Comparison of ENCODE assay signal across 2 cellular contexts in the genomic region with DNA sequence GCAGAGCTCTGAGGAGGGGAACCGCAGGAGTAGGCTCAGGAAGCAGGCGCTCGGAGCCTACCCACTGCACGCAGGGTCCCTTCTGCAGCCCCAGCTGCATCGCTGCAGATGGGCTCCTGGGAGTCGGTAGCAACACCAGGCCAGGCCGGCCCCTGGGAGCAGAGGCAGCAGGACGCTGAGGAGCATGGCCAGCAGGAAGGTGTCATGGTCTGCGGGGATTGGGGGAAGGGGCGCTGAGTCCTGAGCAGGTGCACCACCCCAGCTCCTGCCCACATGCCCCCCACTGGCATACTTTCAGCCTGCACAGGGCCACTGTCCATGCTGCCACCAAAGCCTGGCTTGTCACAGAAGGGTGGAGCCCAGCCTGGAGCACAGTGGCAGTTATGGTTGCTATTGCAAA.
TF ChIP-seq lines count a peak whose summit lies in the region.

No MANE protein-coding gene starts in this region.

TF ChIP-seq in HepG2, 621 proteins besides CTCF, POLR2A, EP300 and RAD21:
- no peak for TF ChIP-seq MEIS2 (CRISPR knock-in tag; IDR thresholded peaks at IDR 0.05)
- no peak for TF ChIP-seq RFX5 (IDR thresholded peaks at IDR 0.05; ENCODE audit: low read depth, low read length)
- TF ChIP-seq, protein P1, sequence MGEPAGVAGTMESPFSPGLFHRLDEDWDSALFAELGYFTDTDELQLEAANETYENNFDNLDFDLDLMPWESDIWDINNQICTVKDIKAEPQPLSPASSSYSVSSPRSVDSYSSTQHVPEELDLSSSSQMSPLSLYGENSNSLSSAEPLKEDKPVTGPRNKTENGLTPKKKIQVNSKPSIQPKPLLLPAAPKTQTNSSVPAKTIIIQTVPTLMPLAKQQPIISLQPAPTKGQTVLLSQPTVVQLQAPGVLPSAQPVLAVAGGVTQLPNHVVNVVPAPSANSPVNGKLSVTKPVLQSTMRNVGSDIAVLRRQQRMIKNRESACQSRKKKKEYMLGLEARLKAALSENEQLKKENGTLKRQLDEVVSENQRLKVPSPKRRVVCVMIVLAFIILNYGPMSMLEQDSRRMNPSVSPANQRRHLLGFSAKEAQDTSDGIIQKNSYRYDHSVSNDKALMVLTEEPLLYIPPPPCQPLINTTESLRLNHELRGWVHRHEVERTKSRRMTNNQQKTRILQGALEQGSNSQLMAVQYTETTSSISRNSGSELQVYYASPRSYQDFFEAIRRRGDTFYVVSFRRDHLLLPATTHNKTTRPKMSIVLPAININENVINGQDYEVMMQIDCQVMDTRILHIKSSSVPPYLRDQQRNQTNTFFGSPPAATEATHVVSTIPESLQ (CRISPR knock-in tag; conservative IDR thresholded peaks at IDR 0.05), result no peak
- no peak for TF ChIP-seq ZSCAN12 (CRISPR knock-in tag; IDR thresholded peaks at IDR 0.05)
- no peak for TF ChIP-seq NFE2L2 (IDR thresholded peaks at IDR 0.05; ENCODE audit: low read length)
- TF ChIP-seq ZNF317 (CRISPR knock-in tag; IDR thresholded peaks at IDR 0.05), result no peak
- no peak for TF ChIP-seq DNMT3B (CRISPR knock-in tag; conservative IDR thresholded peaks at IDR 0.05)
- TF ChIP-seq ZNF850 (CRISPR knock-in tag; conservative IDR thresholded peaks at IDR 0.05), result no peak
- no peak for TF ChIP-seq ETV5 (CRISPR knock-in tag; IDR thresholded peaks at IDR 0.05; ENCODE audit: borderline replicate concordance)
- TF ChIP-seq, protein P2, sequence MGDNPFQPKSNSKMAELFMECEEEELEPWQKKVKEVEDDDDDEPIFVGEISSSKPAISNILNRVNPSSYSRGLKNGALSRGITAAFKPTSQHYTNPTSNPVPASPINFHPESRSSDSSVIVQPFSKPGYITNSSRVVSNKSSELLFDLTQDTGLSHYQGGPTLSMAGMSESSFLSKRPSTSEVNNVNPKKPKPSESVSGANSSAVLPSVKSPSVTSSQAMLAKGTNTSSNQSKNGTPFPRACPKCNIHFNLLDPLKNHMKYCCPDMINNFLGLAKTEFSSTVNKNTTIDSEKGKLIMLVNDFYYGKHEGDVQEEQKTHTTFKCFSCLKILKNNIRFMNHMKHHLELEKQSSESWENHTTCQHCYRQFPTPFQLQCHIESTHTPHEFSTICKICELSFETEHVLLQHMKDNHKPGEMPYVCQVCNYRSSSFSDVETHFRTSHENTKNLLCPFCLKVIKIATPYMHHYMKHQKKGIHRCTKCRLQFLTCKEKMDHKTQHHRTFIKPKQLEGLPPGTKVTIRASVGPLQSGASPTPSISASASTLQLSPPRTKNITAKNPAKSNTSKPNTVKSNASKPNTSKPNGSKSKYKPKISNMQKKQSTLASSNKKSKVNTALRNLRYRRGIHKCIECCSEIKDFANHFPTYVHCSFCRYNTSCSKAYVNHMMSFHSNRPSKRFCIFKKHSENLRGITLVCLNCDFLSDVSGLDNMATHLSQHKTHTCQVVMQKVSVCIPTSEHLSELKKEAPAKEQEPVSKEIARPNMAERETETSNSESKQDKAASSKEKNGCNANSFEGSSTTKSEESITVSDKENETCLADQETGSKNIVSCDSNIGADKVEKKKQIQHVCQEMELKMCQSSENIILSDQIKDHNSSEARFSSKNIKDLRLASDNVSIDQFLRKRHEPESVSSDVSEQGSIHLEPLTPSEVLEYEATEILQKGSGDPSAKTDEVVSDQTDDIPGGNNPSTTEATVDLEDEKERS (CRISPR knock-in tag; IDR thresholded peaks at IDR 0.05), result no peak
- TF ChIP-seq, protein P3, sequence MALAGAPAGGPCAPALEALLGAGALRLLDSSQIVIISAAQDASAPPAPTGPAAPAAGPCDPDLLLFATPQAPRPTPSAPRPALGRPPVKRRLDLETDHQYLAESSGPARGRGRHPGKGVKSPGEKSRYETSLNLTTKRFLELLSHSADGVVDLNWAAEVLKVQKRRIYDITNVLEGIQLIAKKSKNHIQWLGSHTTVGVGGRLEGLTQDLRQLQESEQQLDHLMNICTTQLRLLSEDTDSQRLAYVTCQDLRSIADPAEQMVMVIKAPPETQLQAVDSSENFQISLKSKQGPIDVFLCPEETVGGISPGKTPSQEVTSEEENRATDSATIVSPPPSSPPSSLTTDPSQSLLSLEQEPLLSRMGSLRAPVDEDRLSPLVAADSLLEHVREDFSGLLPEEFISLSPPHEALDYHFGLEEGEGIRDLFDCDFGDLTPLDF (CRISPR knock-in tag; IDR thresholded peaks at IDR 0.05), result no peak

TF ChIP-seq in H1, 55 proteins besides CTCF, POLR2A, EP300 and RAD21:
- TF ChIP-seq CEBPB (IDR thresholded peaks at IDR 0.05; ENCODE audit: low read depth, low read length) (no peak), SP4 (IDR thresholded peaks at IDR 0.05; ENCODE audit: low read length) (no peak), BCL11A (IDR thresholded peaks at IDR 0.05; ENCODE audit: low read depth in 2 of 2, low read length in 2 of 2) (no peak), TBP (IDR thresholded peaks at IDR 0.05; ENCODE audit: low read depth, low read length) (no peak), JUND (IDR thresholded peaks at IDR 0.05; ENCODE audit: low read length) (no peak), GTF2F1 (IDR thresholded peaks at IDR 0.05; ENCODE audit: borderline replicate concordance, low read depth, low read length) (no peak), FOSL1 (IDR thresholded peaks at IDR 0.05; ENCODE audit: insufficient read depth, low read depth, low read length) (no peak)
- TF ChIP-seq, protein P4, sequence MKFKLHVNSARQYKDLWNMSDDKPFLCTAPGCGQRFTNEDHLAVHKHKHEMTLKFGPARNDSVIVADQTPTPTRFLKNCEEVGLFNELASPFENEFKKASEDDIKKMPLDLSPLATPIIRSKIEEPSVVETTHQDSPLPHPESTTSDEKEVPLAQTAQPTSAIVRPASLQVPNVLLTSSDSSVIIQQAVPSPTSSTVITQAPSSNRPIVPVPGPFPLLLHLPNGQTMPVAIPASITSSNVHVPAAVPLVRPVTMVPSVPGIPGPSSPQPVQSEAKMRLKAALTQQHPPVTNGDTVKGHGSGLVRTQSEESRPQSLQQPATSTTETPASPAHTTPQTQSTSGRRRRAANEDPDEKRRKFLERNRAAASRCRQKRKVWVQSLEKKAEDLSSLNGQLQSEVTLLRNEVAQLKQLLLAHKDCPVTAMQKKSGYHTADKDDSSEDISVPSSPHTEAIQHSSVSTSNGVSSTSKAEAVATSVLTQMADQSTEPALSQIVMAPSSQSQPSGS (IDR thresholded peaks at IDR 0.05; ENCODE audit: low read length), result no peak
- TF ChIP-seq, protein P5, sequence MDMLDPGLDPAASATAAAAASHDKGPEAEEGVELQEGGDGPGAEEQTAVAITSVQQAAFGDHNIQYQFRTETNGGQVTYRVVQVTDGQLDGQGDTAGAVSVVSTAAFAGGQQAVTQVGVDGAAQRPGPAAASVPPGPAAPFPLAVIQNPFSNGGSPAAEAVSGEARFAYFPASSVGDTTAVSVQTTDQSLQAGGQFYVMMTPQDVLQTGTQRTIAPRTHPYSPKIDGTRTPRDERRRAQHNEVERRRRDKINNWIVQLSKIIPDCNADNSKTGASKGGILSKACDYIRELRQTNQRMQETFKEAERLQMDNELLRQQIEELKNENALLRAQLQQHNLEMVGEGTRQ (IDR thresholded peaks at IDR 0.05; ENCODE audit: low read length), result no peak
- TF ChIP-seq, protein P6, sequence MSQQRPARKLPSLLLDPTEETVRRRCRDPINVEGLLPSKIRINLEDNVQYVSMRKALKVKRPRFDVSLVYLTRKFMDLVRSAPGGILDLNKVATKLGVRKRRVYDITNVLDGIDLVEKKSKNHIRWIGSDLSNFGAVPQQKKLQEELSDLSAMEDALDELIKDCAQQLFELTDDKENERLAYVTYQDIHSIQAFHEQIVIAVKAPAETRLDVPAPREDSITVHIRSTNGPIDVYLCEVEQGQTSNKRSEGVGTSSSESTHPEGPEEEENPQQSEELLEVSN (IDR thresholded peaks at IDR 0.05), result no peak
